ENCODE assay signal across 8 cellular contexts in the genomic region with DNA sequence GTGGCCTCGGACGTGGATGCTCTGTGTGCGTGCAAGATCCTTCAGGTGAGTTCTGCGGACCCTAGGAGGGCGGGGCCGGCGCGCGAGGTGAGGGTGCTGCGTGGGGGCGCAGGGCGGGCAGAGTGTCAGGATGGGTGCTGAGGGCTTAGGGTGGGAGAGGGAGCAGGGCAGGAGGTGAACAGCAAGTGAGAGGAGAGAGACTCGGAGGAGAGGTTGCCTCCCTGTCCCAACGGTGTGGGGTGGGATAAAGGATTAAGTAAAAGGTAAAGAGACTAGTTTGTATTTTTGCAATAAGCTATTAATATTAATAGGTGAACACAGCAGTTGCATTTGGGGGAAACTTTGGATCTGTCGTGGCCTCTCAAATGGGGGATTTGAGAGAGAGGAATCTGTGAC. TPM values are rescaled to one million over a fixed set of nuclear protein-coding genes. Genes with fewer than 3 reads are reported as not detected.
DNase-seq lines count a peak whose midpoint lies in the region; ATAC-seq, FAIRE-seq and TF ChIP-seq lines count a peak whose summit lies in the region.

No MANE protein-coding gene starts in this region.

- H3K9ac ChIP-seq in keratinocyte (ENCODE audit: control insufficient read depth, extremely low read depth, insufficient read depth, low read length) = peak overlapping the region; percentile 100

- peaks cover 2% of the 10 kb centered on the region for H3K9me1 ChIP-seq in keratinocyte (ENCODE audit: control insufficient read depth, extremely low read depth, insufficient read depth, low read length)

- H3K36me3 ChIP-seq in keratinocyte (ENCODE audit: control insufficient read depth in 2 of 2, extremely low read depth in 1 of 2, insufficient read depth in 2 of 2, low read length in 2 of 2) (peaks cover 2 to 16% of the 10 kb centered on the region in 2 experiments), thoracic aorta (peaks cover 2% of the 10 kb centered on the region)

- CTCF ChIA-PET in activated naive CD4-positive, alpha-beta T cell treated with anti-CD3 and anti-CD28 coated beads for 36 hours (lab: Charles Lee) = interaction anchor here (1.0 to 1.2 kb wide), 2 partner anchors 29 to 150 kb away, joined by 3 to 5 read pairs; no protein-coding TSS in a partner anchor
- CTCF ChIA-PET in activated B cell treated with CpG ODN at 0.5 μM for 24 hours (lab: Charles Lee) = interaction anchor here (2.9 kb wide), 1 partner anchor 150 kb away, joined by 17 read pairs; no protein-coding TSS in a partner anchor

- H3K36me3 Mint-ChIP-seq in activated naive CD4-positive, alpha-beta T cell treated with anti-CD3 and anti-CD28 coated beads for 36 hours (ENCODE audit: low read depth) = peaks cover 43% of the 10 kb centered on the region
- peaks cover 11% of the 10 kb centered on the region for H3K36me3 Mint-ChIP-seq in activated B cell treated with CpG ODN at 0.5 μM for 24 hours (ENCODE audit: low read depth)

- peak overlapping the region; percentile 95 for H3K4me2 ChIP-seq in keratinocyte (ENCODE audit: control insufficient read depth, extremely low read depth, insufficient read depth, low read depth, low read length)

- H2AFZ ChIP-seq in keratinocyte (ENCODE audit: control insufficient read depth, low read length) = peak overlapping the region; percentile 92

- ATAC-seq in activated B cell treated with CpG ODN at 0.5 μM for 24 hours (ENCODE audit: low read depth) (no peak), thoracic aorta (ENCODE audit: insufficient number of reproducible peaks, low FRiP score, low read depth) (no peak), HG02852 (IDR thresholded peaks at IDR 0.05; ENCODE audit: unreplicated experiment) (no peak)

- dilution Hi-C loops in keratinocyte (cut with MboI; ENCODE audit: extremely low pct_ligation_motif_present, low sequenced_read_pairs) = no loop called here

- FAIRE-seq in keratinocyte (lab: Jason Lieb, UNC) = no peak

- no peaks in the 10 kb centered on the region for H3K27me3 Mint-ChIP-seq in activated naive CD4-positive, alpha-beta T cell treated with anti-CD3 and anti-CD28 coated beads for 36 hours (ENCODE audit: low read depth)
- no peaks in the 10 kb centered on the region for H3K27me3 Mint-ChIP-seq in activated B cell treated with CpG ODN at 0.5 μM for 24 hours

- peak overlapping the region; percentile 96 for H3K27ac Mint-ChIP-seq in activated naive CD4-positive, alpha-beta T cell treated with anti-CD3 and anti-CD28 coated beads for 36 hours
- no peak overlapping the region for H3K27ac Mint-ChIP-seq in activated B cell treated with CpG ODN at 0.5 μM for 24 hours

- H3K27ac ChIP-seq in keratinocyte (ENCODE audit: control insufficient read depth, insufficient read depth, low read length) = peak overlapping the region; percentile 100
- no peak overlapping the region for H3K27ac ChIP-seq in thoracic aorta

- peaks cover 36% of the 10 kb centered on the region for H3K4me1 ChIP-seq in keratinocyte (ENCODE audit: control insufficient read depth, extremely low read depth, insufficient read depth, low read length)
- peaks cover 16 to 17% of the 10 kb centered on the region in 2 donors for H3K4me1 ChIP-seq in thoracic aorta (ENCODE audit: control insufficient read depth in 1 of 2, low read depth in 2 of 2)

- H3K4me3 Mint-ChIP-seq in activated naive CD4-positive, alpha-beta T cell treated with anti-CD3 and anti-CD28 coated beads for 36 hours = peak overlapping the region; percentile 99
- H3K4me3 Mint-ChIP-seq in activated B cell treated with CpG ODN at 0.5 μM for 24 hours = peak overlapping the region; percentile 93

- no peaks in the 10 kb centered on the region for H3K9me3 Mint-ChIP-seq in activated naive CD4-positive, alpha-beta T cell treated with anti-CD3 and anti-CD28 coated beads for 36 hours
- no peaks in the 10 kb centered on the region for H3K9me3 Mint-ChIP-seq in activated B cell treated with CpG ODN at 0.5 μM for 24 hours

- TF ChIP-seq CTCF in activated B cell treated with CpG ODN at 0.5 μM for 24 hours (IDR thresholded peaks at IDR 0.05) (no peak), keratinocyte (optimal IDR thresholded peaks at IDR 0.05 in 1 of 3, IDR thresholded peaks at IDR 0.05 in 1 of 3, conservative IDR thresholded peaks at IDR 0.05 in 1 of 3; ENCODE audit: extremely low read depth in 1 of 3, insufficient read depth in 2 of 3, low read length in 3 of 3) (no peak), thoracic aorta (IDR thresholded peaks at IDR 0.05) (no peak)

- H3K27me3 ChIP-seq in keratinocyte (ENCODE audit: control insufficient read depth, extremely low read depth, insufficient read depth, low read length) (no peaks in the 10 kb centered on the region), thoracic aorta (replicated peaks; ENCODE audit: insufficient read depth) (no peaks in the 10 kb centered on the region)

- H3K79me2 ChIP-seq in keratinocyte (ENCODE audit: control insufficient read depth, insufficient read depth, low read length) = peaks cover 45% of the 10 kb centered on the region

- H3K9me3 ChIP-seq in keratinocyte (ENCODE audit: control insufficient read depth, low read depth, low read length) = no peaks in the 10 kb centered on the region
- H3K9me3 ChIP-seq in thoracic aorta = no peaks in the 10 kb centered on the region

- peaks cover 28% of the 10 kb centered on the region for H3K4me1 Mint-ChIP-seq in activated naive CD4-positive, alpha-beta T cell treated with anti-CD3 and anti-CD28 coated beads for 36 hours (ENCODE audit: low read depth)
- H3K4me1 Mint-ChIP-seq in activated B cell treated with CpG ODN at 0.5 μM for 24 hours = peaks cover 26% of the 10 kb centered on the region

- POLR2A ChIA-PET in activated B cell treated with CpG ODN at 0.5 μM for 24 hours (lab: Charles Lee) = interaction anchor here (0.6 to 2.6 kb wide), 10 partner anchors 33 to 1455 kb away, joined by 3 to 18 read pairs (median 4); partner anchors contain the start of genes C22orf39, DGCR2, ESS2 and HIRA

- H3K4me3 ChIP-seq in keratinocyte (ENCODE audit: control insufficient read depth in 2 of 3, extremely low read depth in 1 of 3, insufficient read depth in 2 of 3, low read depth in 1 of 3, low read length in 3 of 3) = peak overlapping the region; percentile 58 to 98 (median 96)
- H3K4me3 ChIP-seq in thoracic aorta = peak overlapping the region; percentile 90

- DNase-seq in activated naive CD4-positive, alpha-beta T cell treated with anti-CD3 and anti-CD28 coated beads for 36 hours = no peak
- DNase-seq in activated naive CD4-positive, alpha-beta T cell treated with anti-CD3 and anti-CD28 coated beads, Interleukin-2, amount 50 U/mL, for 16 hours = no peak
- DNase-seq in activated B cell treated with CpG ODN at 0.5 μM for 24 hours (no peak), keratinocyte (ENCODE audit: low read depth, low spot score) (no peak), thoracic aorta (ENCODE audit: low spot score) (no peak), NOMO-1 treated with DMSO at 0.1 percent for 48 hours (lab: John Stamatoyannopoulos, UW; ENCODE audit: unreplicated experiment) (no peak), SW 1271 (lab: John Stamatoyannopoulos, UW) (no peak)

- peaks cover 3% of the 10 kb centered on the region for H4K20me1 ChIP-seq in keratinocyte (ENCODE audit: control insufficient read depth, extremely low read depth, insufficient read depth, low read length)

- intact Hi-C loops in activated naive CD4-positive, alpha-beta T cell treated with anti-CD3 and anti-CD28 coated beads for 36 hours (cut with micrococcal nuclease) = no loop called here
- intact Hi-C loops in activated B cell treated with CpG ODN at 0.5 μM for 24 hours (cut with micrococcal nuclease) = loop anchor here (1.0 kb wide), 1 partner anchor 150 kb away; no protein-coding TSS in a partner anchor

RNA-seq across cellular contexts. Expression of gene CDC45, which starts 0.5 kb away (rescaled TPM):
- total RNA-seq in activated naive CD4-positive, alpha-beta T cell treated with anti-CD3 and anti-CD28 coated beads for 36 hours = 10 to 100 TPM; 86.3 to 91.7 TPM
- total RNA-seq in activated B cell treated with CpG ODN at 0.5 μM for 24 hours = 3.9 and 4.1 TPM in 2 replicates
- polyA plus RNA-seq in keratinocyte = 5.2 to 22.7 TPM (median 14.3 TPM) in 3 replicates
- polyA plus RNA-seq in keratinocyte (2011; ENCODE audit: low read depth) = 0.59 TPM
- 3.8 and 6.5 TPM in 2 replicates for polyA plus RNA-seq in keratinocyte (2011; cell fraction: cytosol; rRNA removed)
- 6.4 and 7.9 TPM in 2 replicates for polyA plus RNA-seq in keratinocyte (2011; cell fraction: nucleus; rRNA removed)
- polyA plus RNA-seq in keratinocyte (2012; ENCODE audit: low replicate concordance) = 0.31 and 12.5 TPM in 2 replicates
- 2.7 to 15.9 TPM (median 13.2 TPM) in 3 replicates for polyA minus RNA-seq in keratinocyte
- polyA minus RNA-seq in keratinocyte (2011; cell fraction: cytosol; rRNA and poly(A)+ RNA removed) = 3.6 TPM
- 1.5 and 2.4 TPM in 2 replicates for polyA minus RNA-seq in keratinocyte (2011; cell fraction: nucleus; rRNA and poly(A)+ RNA removed)
- total RNA-seq in thoracic aorta = under 1 TPM in 1 of 2 donors, not detected in 1; 0.99 TPM

RNA-seq across cellular contexts. Expression of gene UFD1, which starts 1.2 kb away (rescaled TPM):
- 10 to 100 TPM; 75.1 to 83.3 TPM for total RNA-seq in activated naive CD4-positive, alpha-beta T cell treated with anti-CD3 and anti-CD28 coated beads for 36 hours
- total RNA-seq in activated B cell treated with CpG ODN at 0.5 μM for 24 hours = 54.4 and 65.3 TPM in 2 replicates
- polyA plus RNA-seq in keratinocyte = 145 to 156 TPM (median 150 TPM) in 3 replicates
- polyA plus RNA-seq in keratinocyte (2011; ENCODE audit: low read depth) = 69.9 TPM
- 145 and 168 TPM in 2 replicates for polyA plus RNA-seq in keratinocyte (2011; cell fraction: cytosol; rRNA removed)
- 114 and 120 TPM in 2 replicates for polyA plus RNA-seq in keratinocyte (2011; cell fraction: nucleus; rRNA removed)
- polyA plus RNA-seq in keratinocyte (2012; ENCODE audit: low replicate concordance) = 101 and 103 TPM in 2 replicates
- polyA minus RNA-seq in keratinocyte = 134 to 151 TPM (median 143 TPM) in 3 replicates
- polyA minus RNA-seq in keratinocyte (2011; cell fraction: cytosol; rRNA and poly(A)+ RNA removed) = 51.8 TPM
- polyA minus RNA-seq in keratinocyte (2011; cell fraction: nucleus; rRNA and poly(A)+ RNA removed) = 23.7 and 46.4 TPM in 2 replicates
- total RNA-seq in thoracic aorta = 10 to 100 TPM; 32.0 to 32.5 TPM

RNA-seq across cellular contexts. Expression of gene C22orf39, which starts 32.7 kb away (rescaled TPM):
- 10 to 100 TPM; 29.3 to 30.2 TPM for total RNA-seq in activated naive CD4-positive, alpha-beta T cell treated with anti-CD3 and anti-CD28 coated beads for 36 hours
- total RNA-seq in activated B cell treated with CpG ODN at 0.5 μM for 24 hours (35.7 and 43.0 TPM in 2 replicates), thoracic aorta (10 to 100 TPM; 59.8 to 67.7 TPM)
- polyA plus RNA-seq in keratinocyte = 9.1 to 13.8 TPM (median 12.3 TPM) in 3 replicates
- polyA plus RNA-seq in keratinocyte (2011; ENCODE audit: low read depth) = 9.9 TPM
- 11.2 and 12.8 TPM in 2 replicates for polyA plus RNA-seq in keratinocyte (2011; cell fraction: cytosol; rRNA removed)
- 7.6 and 8.0 TPM in 2 replicates for polyA plus RNA-seq in keratinocyte (2011; cell fraction: nucleus; rRNA removed)
- polyA plus RNA-seq in keratinocyte (2012; ENCODE audit: low replicate concordance) = 11.6 and 13.7 TPM in 2 replicates
- polyA minus RNA-seq in keratinocyte = 11.9 to 21.6 TPM (median 17.3 TPM) in 3 replicates
- polyA minus RNA-seq in keratinocyte (2011; cell fraction: cytosol; rRNA and poly(A)+ RNA removed) = 12.9 TPM
- 2.1 and 5.8 TPM in 2 replicates for polyA minus RNA-seq in keratinocyte (2011; cell fraction: nucleus; rRNA and poly(A)+ RNA removed)

RNA-seq across cellular contexts. Expression of gene CLDN5, which starts 44.0 kb away (rescaled TPM):
- under 1 TPM in 1 of 2 experiments, not detected in 1; 0.21 TPM for total RNA-seq in activated naive CD4-positive, alpha-beta T cell treated with anti-CD3 and anti-CD28 coated beads for 36 hours
- total RNA-seq in activated B cell treated with CpG ODN at 0.5 μM for 24 hours = not detected in 2 replicates
- polyA plus RNA-seq in keratinocyte = not detected in 3 replicates
- not detected for polyA plus RNA-seq in keratinocyte (2011; ENCODE audit: low read depth)
- not detected in 2 replicates for polyA plus RNA-seq in keratinocyte (2011; cell fraction: cytosol; rRNA removed)
- polyA plus RNA-seq in keratinocyte (2011; cell fraction: nucleus; rRNA removed) = not detected in 2 replicates
- polyA plus RNA-seq in keratinocyte (2012; ENCODE audit: low replicate concordance) = not detected in 2 replicates
- not detected in 3 replicates for polyA minus RNA-seq in keratinocyte
- not detected for polyA minus RNA-seq in keratinocyte (2011; cell fraction: cytosol; rRNA and poly(A)+ RNA removed)
- polyA minus RNA-seq in keratinocyte (2011; cell fraction: nucleus; rRNA and poly(A)+ RNA removed) = not detected in 2 replicates
- 10 to 100 TPM; 41.0 to 68.0 TPM for total RNA-seq in thoracic aorta

RNA-seq across cellular contexts. Expression of gene MRPL40, which starts 47.8 kb away (rescaled TPM):
- total RNA-seq in activated naive CD4-positive, alpha-beta T cell treated with anti-CD3 and anti-CD28 coated beads for 36 hours = 10 to 100 TPM; 32.6 to 34.9 TPM
- total RNA-seq in activated B cell treated with CpG ODN at 0.5 μM for 24 hours (24.0 and 24.3 TPM in 2 replicates), thoracic aorta (10 to 100 TPM in 1 of 2 donors, 1 to 10 TPM in 1; 6.8 to 19.2 TPM)
- polyA plus RNA-seq in keratinocyte = 37.7 to 48.8 TPM (median 46.3 TPM) in 3 replicates
- polyA plus RNA-seq in keratinocyte (2011; ENCODE audit: low read depth) = 24.1 TPM
- polyA plus RNA-seq in keratinocyte (2011; cell fraction: cytosol; rRNA removed) = 38.2 and 57.6 TPM in 2 replicates
- polyA plus RNA-seq in keratinocyte (2011; cell fraction: nucleus; rRNA removed) = 16.1 and 17.9 TPM in 2 replicates
- polyA plus RNA-seq in keratinocyte (2012; ENCODE audit: low replicate concordance) = 31.2 and 46.6 TPM in 2 replicates
- 8.9 to 14.4 TPM (median 12.8 TPM) in 3 replicates for polyA minus RNA-seq in keratinocyte
- 14.6 TPM for polyA minus RNA-seq in keratinocyte (2011; cell fraction: cytosol; rRNA and poly(A)+ RNA removed)
- polyA minus RNA-seq in keratinocyte (2011; cell fraction: nucleus; rRNA and poly(A)+ RNA removed) = 2.6 and 4.3 TPM in 2 replicates

Comparison
In these comparisons a context has a peak if more than half of its experiments do, and no peak if none do; other contexts are left out.
1. RNA of gene CDC45, which starts 0.5 kb away (total RNA-seq): 86.3 to 91.7 TPM in activated naive CD4-positive, alpha-beta T cell treated with anti-CD3 and anti-CD28 coated beads for 36 hours; 3.9 to 4.1 TPM in activated B cell treated with CpG ODN at 0.5 μM for 24 hours and 0.99 TPM in thoracic aorta; every median in the first group is over 10 times any median in the second.